ENCODE assay signal across 16 cellular contexts in genomic region chr12:62653304-62653703, GRCh38.
DNase-seq lines count a peak whose midpoint lies in the region; ATAC-seq and TF ChIP-seq lines count a peak whose summit lies in the region.
"Had no signal": no experiment of that assay in that cellular context is flagged by ENCODE, and none has a peak within 500 bp of the region (broad histone marks: within the 10 kb centered on the region; RNA-seq: fewer than 3 reads in every experiment).

No MANE protein-coding gene starts in this region.

- BruUV-seq in Calu3 (replicated peaks; lab: Mats Ljungman, UMichigan): no TSS peak

- H3K9ac ChIP-seq in HUES48 (ENCODE audit: low read depth, low read length) (no peak overlapping the region), endodermal cell (ENCODE audit: extremely low read depth, low read length, poor library complexity, severe bottlenecking) (peak overlapping the region; percentile 62)
- H3K9ac ChIP-seq: BLaER1 treated with 17β-estradiol and CSF1 and Interleukin-3, amounts not matched to agents 10 nM and 100 nM had no signal

- peak overlapping the region; percentile 39; the same call in 1 of the 2 replicates for H3K4me3 ChIP-seq in HUES48 (ENCODE audit: low read depth, low read length)
- H3K4me3 ChIP-seq in endodermal cell (ENCODE audit: low read length): no peak overlapping the region
- H3K4me3 ChIP-seq in right lobe of liver: no peak overlapping the region
- H3K4me3 ChIP-seq: BLaER1 treated with 17β-estradiol and CSF1 and Interleukin-3, amounts not matched to agents 10 nM and 100 nM had no signal

- H3K27ac ChIP-seq in HUES48 (ENCODE audit: low read depth, low read length) (peak overlapping the region; percentile 79), endodermal cell (ENCODE audit: low read depth, low read length) (peak overlapping the region; percentile 62), right lobe of liver (no peak overlapping the region)
- H3K27ac ChIP-seq: BLaER1 treated with 17β-estradiol and CSF1 and Interleukin-3, amounts not matched to agents 10 nM and 100 nM; HL-60 had no signal

- intact Hi-C loops in Calu3 (cut with micrococcal nuclease; ENCODE audit: unreplicated experiment) (no loop called here), right lobe of liver (cut with DNase I) (no loop called here), Right ventricle myocardium superior (cut with DNase I) (no loop called here), CD14-positive monocyte (cut with micrococcal nuclease) (no loop called here)

- WGBS in endodermal cell (ENCODE audit: insufficient coverage in 1 of 2, insufficient read length in 1 of 2), 2 experiments: 49 to 50% methylated on average over 2 to 3 of the region's 3 CpGs
- WGBS in right lobe of liver (ENCODE audit: insufficient coverage, low coverage, low lambda C conversion rate, missing lambda C conversion rate): 51% methylated on average over 3 of the region's 3 CpGs

- H3K36me3 Mint-ChIP-seq in Calu3 (ENCODE audit: insufficient read depth, unreplicated experiment) (peaks cover 5% of the 10 kb centered on the region), endodermal cell (ENCODE audit: low read depth) (peaks cover 18% of the 10 kb centered on the region), CD14-positive monocyte (peaks cover 2 to 9% of the 10 kb centered on the region in 2 donors)

- TF ChIP-seq CTCF in Calu3 (IDR thresholded peaks at IDR 0.05; ENCODE audit: unreplicated experiment) (no peak), endodermal cell (conservative IDR thresholded peaks at IDR 0.05) (no peak), right lobe of liver (IDR thresholded peaks at IDR 0.05) (no peak), CD14-positive monocyte (IDR thresholded peaks at IDR 0.05) (no peak)

- CTCF ChIA-PET in Calu3 (lab: Charles Lee): interaction anchor here (0.6 kb wide), 1 partner anchor 13 kb away, joined by 4 read pairs; no protein-coding TSS in a partner anchor

- TF ChIP-seq POLR2A in right lobe of liver (IDR thresholded peaks at IDR 0.05): no peak

- H3K9me3 ChIP-seq in HUES48 (ENCODE audit: control insufficient read depth, insufficient read depth, low read length) (no peaks in the 10 kb centered on the region), endodermal cell (ENCODE audit: control insufficient read depth, low read length) (peaks cover 16% of the 10 kb centered on the region), right lobe of liver (no peaks in the 10 kb centered on the region)
- H3K9me3 ChIP-seq: BLaER1 treated with 17β-estradiol and CSF1 and Interleukin-3, amounts not matched to agents 10 nM and 100 nM had no signal

- no peak overlapping the region for H3K4me3 Mint-ChIP-seq in Calu3 (ENCODE audit: low read depth, unreplicated experiment)
- H3K4me3 Mint-ChIP-seq in endodermal cell: peak overlapping the region; percentile 16
- H3K4me3 Mint-ChIP-seq in CD14-positive monocyte: no peak overlapping the region
- H3K4me3 Mint-ChIP-seq: CD4-positive, alpha-beta T cell had no signal

- H3K4me1 Mint-ChIP-seq in Calu3 (ENCODE audit: low read depth, unreplicated experiment) (peaks cover 2% of the 10 kb centered on the region), endodermal cell (peaks cover 68% of the 10 kb centered on the region), CD14-positive monocyte (peaks cover 8% of the 10 kb centered on the region)

- peaks cover 63% of the 10 kb centered on the region for H3K4me1 ChIP-seq in HUES48 (ENCODE audit: control insufficient read depth, insufficient read depth, low read length)
- peaks cover 29% of the 10 kb centered on the region for H3K4me1 ChIP-seq in endodermal cell (ENCODE audit: control insufficient read depth, insufficient read depth, low read length)
- peaks cover 0 to 14% (median 0%) of the 10 kb centered on the region in 4 donors for H3K4me1 ChIP-seq in right lobe of liver

- H3K36me3 ChIP-seq in HUES48 (ENCODE audit: control insufficient read depth, insufficient read depth, low read length): no peaks in the 10 kb centered on the region
- H3K36me3 ChIP-seq in endodermal cell (ENCODE audit: control insufficient read depth, insufficient read depth, low read length): peaks cover 5% of the 10 kb centered on the region
- no peaks in the 10 kb centered on the region for H3K36me3 ChIP-seq in right lobe of liver
- H3K36me3 ChIP-seq: BLaER1 treated with 17β-estradiol and CSF1 and Interleukin-3, amounts not matched to agents 10 nM and 100 nM had no signal

- H3K9me3 Mint-ChIP-seq in Calu3 (ENCODE audit: low read depth, unreplicated experiment) (no peaks in the 10 kb centered on the region), endodermal cell (peaks cover 8% of the 10 kb centered on the region), CD14-positive monocyte (peaks cover 0 to 2% (median 0%) of the 10 kb centered on the region in 7 donors)
- H3K9me3 Mint-ChIP-seq: CD4-positive, alpha-beta T cell had no signal

- ATAC-seq in right lobe of liver (peak; percentile 66 to 82 (median 74)), HG03196 (IDR thresholded peaks at IDR 0.05; ENCODE audit: unreplicated experiment) (no peak), Right ventricle myocardium superior (ENCODE audit: poor library complexity) (no peak)
- ATAC-seq: HCT116 had no signal

- H3K27ac Mint-ChIP-seq in Calu3 (ENCODE audit: unreplicated experiment): peak overlapping the region; percentile 43
- H3K27ac Mint-ChIP-seq in endodermal cell: peak overlapping the region; percentile 93
- H3K27ac Mint-ChIP-seq in CD14-positive monocyte: no peak overlapping the region
- H3K27ac Mint-ChIP-seq: CD4-positive, alpha-beta T cell had no signal

- H3K27me3 Mint-ChIP-seq in Calu3 (ENCODE audit: unreplicated experiment) (no peaks in the 10 kb centered on the region), endodermal cell (ENCODE audit: insufficient read depth) (no peaks in the 10 kb centered on the region), CD14-positive monocyte (ENCODE audit: low read depth in 3 of 3) (peaks cover 1 to 3% (median 2%) of the 10 kb centered on the region in 3 donors)

- DNase-seq in Calu3 (no peak), endodermal cell (no peak), right lobe of liver (no peak), Right ventricle myocardium superior (no peak), CD14-positive monocyte (ENCODE audit: low spot score) (no peak)
- DNase-seq in activated CD4-positive, CD25-positive, alpha-beta regulatory T cell (lab: John Stamatoyannopoulos, UW): no peak
- DNase-seq: ACHN; CD4-positive, alpha-beta T cell; DMS153; DMS79 treated with DMSO at 0.1 percent for 48 hours; EL had no signal

- peaks cover 51% of the 10 kb centered on the region for H3K27me3 ChIP-seq in HUES48 (ENCODE audit: control insufficient read depth, insufficient read depth, low read length)
- H3K27me3 ChIP-seq in endodermal cell (ENCODE audit: control insufficient read depth, insufficient read depth, low read length, poor library complexity, severe bottlenecking): no peaks in the 10 kb centered on the region
- no peaks in the 10 kb centered on the region for H3K27me3 ChIP-seq in right lobe of liver
- H3K27me3 ChIP-seq: BLaER1 treated with 17β-estradiol and CSF1 and Interleukin-3, amounts not matched to agents 10 nM and 100 nM had no signal

Comparison
In these comparisons a context has a peak if more than half of its experiments do, and no peak if none do; other contexts are left out.
1. H3K27ac Mint-ChIP-seq: peak in Calu3 (single experiment) and endodermal cell (single experiment); none in CD14-positive monocyte (0 of 7).
2. H3K27ac ChIP-seq: peak in HUES48 (single experiment) and endodermal cell (single experiment); none in right lobe of liver (0 of 3).
3. ATAC-seq: peak in right lobe of liver (4 of 4); none in HG03196 (single experiment) and Right ventricle myocardium superior (single experiment).